9 cellular contexts compared by ENCODE assay signal in genomic region chr14:74579447-74580274, GRCh38. TPM values are rescaled to one million over a fixed set of nuclear protein-coding genes. Genes with fewer than 3 reads are reported as not detected.
A peak's percentile ranks its signal among the peaks of the same experiment; 100 is the strongest.
DNase-seq lines count a peak whose midpoint lies in the region; ATAC-seq lines count a peak whose summit lies in the region.
"Had no signal": no experiment of that assay in that cellular context is flagged by ENCODE, and none has a peak within 500 bp of the region (broad histone marks: within the 10 kb centered on the region; RNA-seq: fewer than 3 reads in every experiment).

No MANE protein-coding gene starts in this region.

- intact Hi-C loops in aorta (cut with DNase I) = no loop called here

- H3K9me3 Mint-ChIP-seq in activated naive CD8-positive, alpha-beta T cell treated with anti-CD3 and anti-CD28 coated beads for 36 hours = no peaks in the 10 kb centered on the region

- H3K4me1 Mint-ChIP-seq in activated naive CD8-positive, alpha-beta T cell treated with anti-CD3 and anti-CD28 coated beads for 36 hours = peaks cover 28% of the 10 kb centered on the region

- ATAC-seq in left lobe of liver (peak; percentile 48), aorta (ENCODE audit: low FRiP score) (no peak), GM21619 (IDR thresholded peaks at IDR 0.05; ENCODE audit: unreplicated experiment) (no peak)

- peak overlapping the region; percentile 2 to 38 for H3K27ac ChIP-seq in aorta (ENCODE audit: low read depth in 1 of 2, low read length in 2 of 2)

- H3K4me3 Mint-ChIP-seq in activated naive CD8-positive, alpha-beta T cell treated with anti-CD3 and anti-CD28 coated beads for 36 hours = peak overlapping the region; percentile 42

- no peak overlapping the region for H3K4me3 ChIP-seq in aorta (ENCODE audit: low read length in 2 of 2)

- peak overlapping the region; percentile 80 for H3K27ac Mint-ChIP-seq in activated naive CD8-positive, alpha-beta T cell treated with anti-CD3 and anti-CD28 coated beads for 36 hours

- no peaks in the 10 kb centered on the region for H3K36me3 Mint-ChIP-seq in activated naive CD8-positive, alpha-beta T cell treated with anti-CD3 and anti-CD28 coated beads for 36 hours

- peaks cover 14% of the 10 kb centered on the region for H3K27me3 Mint-ChIP-seq in activated naive CD8-positive, alpha-beta T cell treated with anti-CD3 and anti-CD28 coated beads for 36 hours

- 40 to 41% methylated on average over 12 of the region's 12 CpGs for WGBS in aorta, 2 donors

- no peaks in the 10 kb centered on the region for H3K27me3 ChIP-seq in aorta (ENCODE audit: control insufficient read depth in 1 of 2, insufficient read depth in 2 of 2, low read length in 1 of 2)

- no peaks in the 10 kb centered on the region for H3K9me3 ChIP-seq in aorta (ENCODE audit: control insufficient read depth, low read length)

- peak; percentile 24 to 56 (median 46) for DNase-seq in stimulated activated CD4-positive, alpha-beta T cell treated with anti-CD3 and anti-CD28 coated beads, Interleukin-12 subunit alpha, Interleukin-12 subunit beta, amount 100 ng/mL, for 48 hours (ENCODE audit: low read depth in 2 of 3, low spot score in 1 of 3)
- no peak for DNase-seq in stimulated activated CD4-positive, alpha-beta T cell treated with anti-CD3 and anti-CD28 coated beads, Interleukin-12 subunit alpha, Interleukin-12 subunit beta, amount 100 ng/mL, for 4 hours
- peak; percentile 64 for DNase-seq in activated naive CD8-positive, alpha-beta T cell treated with anti-CD3 and anti-CD28 coated beads for 36 hours
- DNase-seq in left lobe of liver (ENCODE audit: low spot score) (no peak), aorta (peak; percentile 37 to 72), NCI-H1092 (lab: John Stamatoyannopoulos, UW) (no peak), globus pallidus (ENCODE audit: low spot score) (no peak)
- DNase-seq: NCI-H1694 treated with DMSO at 0.1 percent for 48 hours had no signal

- peaks cover 0 to 4% of the 10 kb centered on the region in 2 donors for H3K4me1 ChIP-seq in aorta (ENCODE audit: control insufficient read depth in 1 of 2, insufficient read depth in 2 of 2, low read length in 2 of 2)

- no peaks in the 10 kb centered on the region for H3K36me3 ChIP-seq in aorta (ENCODE audit: control insufficient read depth in 1 of 2, insufficient read depth in 2 of 2, low read length in 1 of 2)

RNA-seq across cellular contexts. Expression of gene LTBP2, which starts 32.4 kb away (rescaled TPM):
- under 1 TPM; 0.06 to 0.10 TPM for total RNA-seq in activated naive CD8-positive, alpha-beta T cell treated with anti-CD3 and anti-CD28 coated beads for 36 hours
- total RNA-seq in left lobe of liver (1.1 TPM), aorta (100 to 1,000 TPM; 209 to 363 TPM)
- polyA plus RNA-seq in aorta = 100 to 1,000 TPM in 1 of 2 donors, 10 to 100 TPM in 1; 40.4 to 247 TPM

Comparison
In these comparisons a context has a peak if more than half of its experiments do, and no peak if none do; other contexts are left out.
1. DNase-seq: peak in stimulated activated CD4-positive, alpha-beta T cell treated with anti-CD3 and anti-CD28 coated beads, Interleukin-12 subunit alpha, Interleukin-12 subunit beta, amount 100 ng/mL, for 48 hours (3 of 3), activated naive CD8-positive, alpha-beta T cell treated with anti-CD3 and anti-CD28 coated beads for 36 hours (single experiment) and aorta (2 of 2); none in stimulated activated CD4-positive, alpha-beta T cell treated with anti-CD3 and anti-CD28 coated beads, Interleukin-12 subunit alpha, Interleukin-12 subunit beta, amount 100 ng/mL, for 4 hours (single experiment), left lobe of liver (single experiment), NCI-H1092 (single experiment) and globus pallidus (single experiment).
2. RNA of gene LTBP2, which starts 32.4 kb away (total RNA-seq): 209 to 363 TPM in aorta; 1.1 TPM in left lobe of liver (single experiment) and 0.06 to 0.10 TPM in activated naive CD8-positive, alpha-beta T cell treated with anti-CD3 and anti-CD28 coated beads for 36 hours; every median in the first group is over 100 times any median in the second.